8 cellular contexts compared by ENCODE assay signal in genomic region chr11:64447717-64448598, GRCh38.
DNase-seq lines count a peak whose midpoint lies in the region; ATAC-seq and TF ChIP-seq lines count a peak whose summit lies in the region.

No MANE protein-coding gene starts in this region.

- WGBS in upper lobe of left lung, 2 donors = 13 to 22% methylated on average over 18 of the region's 18 CpGs

- H3K4me3 ChIP-seq in cardiac fibroblast (replicated peaks in 1 of 2; ENCODE audit: low read depth in 2 of 2, low read length in 2 of 2) (no peak overlapping the region), upper lobe of left lung (peak overlapping the region in 3 of 4 donors; percentile 12 to 42 (median 41))

- peaks cover 16 to 22% (median 17%) of the 10 kb centered on the region in 4 donors for H3K4me1 ChIP-seq in upper lobe of left lung

- peak overlapping the region; percentile 47 to 73 (median 58) for H3K27ac ChIP-seq in upper lobe of left lung

- DNase-seq in DMS53 (lab: John Stamatoyannopoulos, UW) = peak; percentile 35
- no peak for DNase-seq in DMS53 treated with DMSO at 0.1 percent for 48 hours (lab: John Stamatoyannopoulos, UW; ENCODE audit: unreplicated experiment)
- DNase-seq in MV-4-11 (lab: John Stamatoyannopoulos, UW) = peak; percentile 99
- peak; percentile 12 to 24 for DNase-seq in cardiac fibroblast (ENCODE audit: low read depth in 2 of 2)
- DNase-seq in memory B cell (ENCODE audit: low spot score in 2 of 2) = peak; percentile 51 to 56
- DNase-seq in upper lobe of left lung = peak in 1 of 2 donors; percentile 35
- no peak for DNase-seq in NK-92 (lab: John Stamatoyannopoulos, UW; ENCODE audit: unreplicated experiment)

- peaks cover 0 to 2% (median 0%) of the 10 kb centered on the region in 4 donors for H3K27me3 ChIP-seq in upper lobe of left lung

- ATAC-seq in memory B cell (ENCODE audit: low read depth) (peak; percentile 90), upper lobe of left lung (ENCODE audit: low FRiP score in 2 of 2) (peak; percentile 72 to 79), GM21619 (IDR thresholded peaks at IDR 0.05; ENCODE audit: unreplicated experiment) (no peak)

- H3K36me3 ChIP-seq in upper lobe of left lung = no peaks in the 10 kb centered on the region

- peak overlapping the region; percentile 92 for H3K4me3 Mint-ChIP-seq in memory B cell

- no peak for TF ChIP-seq CTCF in cardiac fibroblast (IDR thresholded peaks at IDR 0.05; ENCODE audit: low read depth, low read length)
- TF ChIP-seq CTCF in upper lobe of left lung (IDR thresholded peaks at IDR 0.05) = no peak

- H3K36me3 Mint-ChIP-seq in memory B cell = no peaks in the 10 kb centered on the region

- TF ChIP-seq EP300 in upper lobe of left lung (IDR thresholded peaks at IDR 0.05) = no peak

- H3K27ac Mint-ChIP-seq in memory B cell = peak overlapping the region; percentile 49

- TF ChIP-seq POLR2A in upper lobe of left lung (IDR thresholded peaks at IDR 0.05) = no peak

- H3K9me3 Mint-ChIP-seq in memory B cell = no peaks in the 10 kb centered on the region

- no peaks in the 10 kb centered on the region for H3K9me3 ChIP-seq in upper lobe of left lung

- no peaks in the 10 kb centered on the region for H3K27me3 Mint-ChIP-seq in memory B cell

- H3K4me1 Mint-ChIP-seq in memory B cell = peaks cover 33% of the 10 kb centered on the region

Comparison
In these comparisons a context has a peak if more than half of its experiments do, and no peak if none do; other contexts are left out.
1. DNase-seq: peak in DMS53 (single experiment), MV-4-11 (single experiment), cardiac fibroblast (2 of 2) and memory B cell (2 of 2); none in DMS53 treated with DMSO at 0.1 percent for 48 hours (single experiment) and NK-92 (single experiment).
2. H3K4me3 ChIP-seq: peak in upper lobe of left lung (3 of 4); none in cardiac fibroblast (0 of 2).